Comparison of ENCODE assay signal across 23 cellular contexts in genomic region chr21:14073615-14074014, GRCh38.
"Had no signal": no experiment of that assay in that cellular context is flagged by ENCODE, and none has a peak within 500 bp of the region (broad histone marks: within the 10 kb centered on the region; RNA-seq: fewer than 3 reads in every experiment).

No MANE protein-coding gene starts in this region.

- H3K4me1 Mint-ChIP-seq: immature natural killer cell had no signal

- DNase-seq: dermis blood vessel endothelial cell; effector CD4-positive, alpha-beta T cell; effector memory CD4-positive, alpha-beta T cell; foreskin keratinocyte; heart left ventricle; hippocampal formation; immature natural killer cell; islet precursor cell; kidney glomerular epithelial cell; left colon; left ventricle myocardium inferior; lower lobe of right lung; mesenchymal stem cell; midbrain had no signal

- H3K27me3 ChIP-seq: dorsolateral prefrontal cortex, esophagus muscularis mucosa, foreskin keratinocyte, gastroesophageal sphincter, heart left ventricle had no signal

- H3K36me3 ChIP-seq: heart left ventricle, left ventricle myocardium inferior, lower lobe of right lung had no signal

- ATAC-seq: foreskin keratinocyte, gastroesophageal sphincter, heart left ventricle, left colon, left lobe of liver, lower lobe of right lung had no signal

- H3K27ac ChIP-seq: coronary artery, dorsolateral prefrontal cortex, esophagus muscularis mucosa, foreskin keratinocyte, gastroesophageal sphincter, heart left ventricle, left ventricle myocardium inferior, lower lobe of right lung had no signal

- H3K4me3 ChIP-seq: coronary artery, dorsolateral prefrontal cortex, esophagus muscularis mucosa, gastroesophageal sphincter, heart left ventricle, left ventricle myocardium inferior, lower lobe of right lung had no signal

- H3K4me3 Mint-ChIP-seq: immature natural killer cell had no signal

- H3K4me1 ChIP-seq: esophagus muscularis mucosa, foreskin keratinocyte, gastroesophageal sphincter, heart left ventricle, left ventricle myocardium inferior, lower lobe of right lung had no signal

- H3K27ac Mint-ChIP-seq: immature natural killer cell had no signal

- FAIRE-seq: colon, endothelial cell of umbilical vein, frontal cortex, kidney had no signal
